Comparison of ENCODE assay signal across 1 cellular context in genomic region chr9:124768778-124769350, GRCh38.
TF ChIP-seq lines count a peak whose summit lies in the region.

No MANE protein-coding gene starts in this region.

TF ChIP-seq in HCT116, 20 proteins besides CTCF, POLR2A, EP300 and RAD21 (continued from another document):
- no peak for TF ChIP-seq ZBTB33 (IDR thresholded peaks at IDR 0.05; ENCODE audit: extremely low read depth, insufficient replicate concordance, low read length)
- no peak for TF ChIP-seq ZFX (IDR thresholded peaks at IDR 0.05)
